ENCODE assay signal across 8 cellular contexts in the genomic region with DNA sequence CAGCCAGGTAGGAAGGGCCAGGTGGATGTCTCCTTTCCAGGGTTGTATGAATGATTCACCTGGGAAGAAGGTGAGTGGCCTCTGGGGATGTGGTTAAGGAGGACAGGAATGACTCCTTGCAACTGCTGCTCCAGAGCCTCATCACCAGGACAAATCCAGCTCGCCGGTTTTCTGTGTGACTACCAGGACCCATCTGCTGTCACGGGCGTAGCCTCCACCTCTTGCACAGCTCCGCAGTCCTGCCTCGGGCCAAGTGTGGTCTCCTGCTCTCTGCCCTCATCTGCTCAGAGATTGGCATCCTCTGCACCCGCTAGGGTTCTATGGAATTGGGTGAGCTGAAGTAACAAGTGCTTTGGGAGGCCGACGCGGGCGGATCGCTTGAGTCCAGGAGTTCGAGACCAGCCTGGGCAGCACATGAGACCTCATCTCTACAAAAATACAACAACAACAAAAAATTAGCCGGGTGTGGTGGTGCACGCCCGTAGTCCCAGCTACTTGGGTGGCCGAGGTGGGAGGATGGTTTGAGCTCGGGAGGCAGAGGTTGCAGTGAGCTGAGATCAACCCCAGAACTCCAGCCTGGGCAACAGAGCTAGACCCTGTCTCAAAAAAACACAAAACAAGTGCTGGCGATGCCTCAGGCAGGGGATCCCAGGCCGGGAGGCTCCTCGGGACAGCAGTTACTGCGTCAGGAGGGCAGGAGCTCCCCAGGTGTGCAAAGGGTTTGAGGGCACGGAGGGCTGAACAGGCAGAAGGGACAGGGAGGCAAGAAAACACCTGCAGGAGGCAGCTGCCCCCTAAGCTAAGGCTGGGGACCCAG. TPM values are rescaled to one million over a fixed set of nuclear protein-coding genes. Genes with fewer than 3 reads are reported as not detected.
DNase-seq lines count a peak whose midpoint lies in the region; ATAC-seq and TF ChIP-seq lines count a peak whose summit lies in the region.

No MANE protein-coding gene starts in this region.

- H3K4me3 ChIP-seq in PC-3 (ENCODE audit: low read length) (peak overlapping the region; percentile 78), esophagus muscularis mucosa (peak overlapping the region; percentile 83 to 98 (median 94)), parathyroid adenoma (ENCODE audit: low read depth, low read length) (peak overlapping the region; percentile 39)

- H3K36me3 ChIP-seq in PC-3 (ENCODE audit: low read depth, low read length) (no peaks in the 10 kb centered on the region), esophagus muscularis mucosa (peaks cover 0 to 8% (median 5%) of the 10 kb centered on the region in 4 donors), parathyroid adenoma (ENCODE audit: control insufficient read depth, insufficient read depth, low read length) (no peaks in the 10 kb centered on the region)

- H3K27ac ChIP-seq in PC-3 (ENCODE audit: low read length) (peak overlapping the region; percentile 60), esophagus muscularis mucosa (replicated peaks in 1 of 4) (peak overlapping the region; percentile 88 to 95 (median 91)), parathyroid adenoma (peak overlapping the region; percentile 20)

- no peaks in the 10 kb centered on the region for H3K9me3 ChIP-seq in PC-3 (ENCODE audit: low read length)
- no peaks in the 10 kb centered on the region for H3K9me3 ChIP-seq in esophagus muscularis mucosa
- no peaks in the 10 kb centered on the region for H3K9me3 ChIP-seq in parathyroid adenoma (ENCODE audit: control insufficient read depth, low read length)

- H3F3A ChIP-seq in PC-3 (ENCODE audit: low read length, unreplicated experiment) = peaks cover 3% of the 10 kb centered on the region

- POLR2A ChIA-PET in PC-3 (lab: Charles Lee; ENCODE audit: unreplicated experiment) = interaction anchor here (0.7 kb wide), 1 partner anchor 31 kb away, joined by 9 read pairs; no protein-coding TSS in a partner anchor

- peak overlapping the region; percentile 76 for H2AFZ ChIP-seq in PC-3 (ENCODE audit: low read length)
- peak overlapping the region; percentile 90 for H2AFZ ChIP-seq in parathyroid adenoma

- no peaks in the 10 kb centered on the region for H4K20me1 ChIP-seq in PC-3 (ENCODE audit: low read length)

- H3K27ac Mint-ChIP-seq in Calu3 (ENCODE audit: unreplicated experiment) = peak overlapping the region; percentile 36

- H3K9me2 ChIP-seq in PC-3 (replicated peaks; ENCODE audit: low read length) = no peaks in the 10 kb centered on the region

- H3K4me1 Mint-ChIP-seq in Calu3 (ENCODE audit: low read depth, unreplicated experiment) = peaks cover 8% of the 10 kb centered on the region

- no peaks in the 10 kb centered on the region for H3K27me3 Mint-ChIP-seq in Calu3 (ENCODE audit: unreplicated experiment)

- no peak for TF ChIP-seq CTCF in Calu3 (IDR thresholded peaks at IDR 0.05; ENCODE audit: unreplicated experiment)
- no peak for TF ChIP-seq CTCF in PC-3 (conservative IDR thresholded peaks at IDR 0.05; ENCODE audit: low read depth, low read length)
- no peak for TF ChIP-seq CTCF in esophagus muscularis mucosa (IDR thresholded peaks at IDR 0.05)
- TF ChIP-seq CTCF in parathyroid adenoma (IDR thresholded peaks at IDR 0.05) = no peak

- TF ChIP-seq EP300 in esophagus muscularis mucosa (IDR thresholded peaks at IDR 0.05) = no peak

- ATAC-seq in PC-3 (0 out of 2 replicates have a peak, but pooled peaks have one; percentile 4), sciatic nerve (no peak)

- no peak for DNase-seq in Calu3
- peak; percentile 81 for DNase-seq in PC-3
- DNase-seq in esophagus muscularis mucosa (ENCODE audit: extremely low spot score) = no peak
- no peak for DNase-seq in COR-L47 (lab: John Stamatoyannopoulos, UW)
- DNase-seq in DMS 273 treated with DMSO at 0.1 percent for 48 hours (lab: John Stamatoyannopoulos, UW) = no peak
- no peak for DNase-seq in sciatic nerve (ENCODE audit: low spot score)
- DNase-seq in SIG-M5 (lab: John Stamatoyannopoulos, UW) = no peak

- no peaks in the 10 kb centered on the region for H3K9me3 Mint-ChIP-seq in Calu3 (ENCODE audit: low read depth, unreplicated experiment)

- H3K79me2 ChIP-seq in PC-3 (ENCODE audit: low read length) (no peaks in the 10 kb centered on the region), parathyroid adenoma (peaks cover 6% of the 10 kb centered on the region)

- peak overlapping the region; percentile 80 for H3K4me2 ChIP-seq in PC-3 (ENCODE audit: low read length)
- peak overlapping the region; percentile 55 for H3K4me2 ChIP-seq in parathyroid adenoma (ENCODE audit: low read length)

- intact Hi-C loops in Calu3 (cut with micrococcal nuclease; ENCODE audit: unreplicated experiment) (no loop called here), PC-3 (cut with micrococcal nuclease) (loop anchor here (2.0 to 10.0 kb wide), 2 partner anchors 31 to 131 kb away; a partner anchor contains a TSS), esophagus muscularis mucosa (cut with DNase I) (loop anchor here (10.0 kb wide), 1 partner anchor 151 kb away; no protein-coding TSS in a partner anchor), sciatic nerve (cut with DNase I) (no loop called here)

- peaks cover 14% of the 10 kb centered on the region for H3K4me1 ChIP-seq in PC-3 (ENCODE audit: insufficient read depth, low read length)
- H3K4me1 ChIP-seq in esophagus muscularis mucosa = peaks cover 12 to 21% (median 18%) of the 10 kb centered on the region in 4 donors
- no peaks in the 10 kb centered on the region for H3K4me1 ChIP-seq in parathyroid adenoma

- 81% methylated on average over 18 of the region's 23 CpGs for WGBS in esophagus muscularis mucosa

- CTCF ChIA-PET in Calu3 (lab: Charles Lee) = interaction anchor here (0.7 kb wide), 1 partner anchor 742 kb away, joined by 4 read pairs; no protein-coding TSS in a partner anchor
- CTCF ChIA-PET in PC-3 (lab: Charles Lee) = interaction anchor here (0.6 kb wide), 1 partner anchor 59 kb away, joined by 3 read pairs; no protein-coding TSS in a partner anchor

- peak overlapping the region; percentile 39 for H3K9ac ChIP-seq in PC-3 (ENCODE audit: low read length)
- no peak overlapping the region for H3K9ac ChIP-seq in parathyroid adenoma

- BruUV-seq in Calu3 (replicated peaks; lab: Mats Ljungman, UMichigan) (no TSS peak), PC-3 (replicated peaks; lab: Mats Ljungman, UMichigan) (TSS peak; percentile 46)

- H3K27me3 ChIP-seq in PC-3 (ENCODE audit: low read length) = no peaks in the 10 kb centered on the region
- H3K27me3 ChIP-seq in esophagus muscularis mucosa = no peaks in the 10 kb centered on the region
- H3K27me3 ChIP-seq in parathyroid adenoma (ENCODE audit: control insufficient read depth, insufficient read depth, low read length) = no peaks in the 10 kb centered on the region

- peak overlapping the region; percentile 70 for H3K4me3 Mint-ChIP-seq in Calu3 (ENCODE audit: low read depth, unreplicated experiment)

- H3K36me3 Mint-ChIP-seq in Calu3 (ENCODE audit: insufficient read depth, unreplicated experiment) = peaks cover 40% of the 10 kb centered on the region

- no peak for TF ChIP-seq POLR2A in esophagus muscularis mucosa (IDR thresholded peaks at IDR 0.05; ENCODE audit: low read depth)

RNA-seq across cellular contexts. Expression of a gene that starts 0.8 kb away (rescaled TPM):
- 51.1 and 53.3 TPM in 2 replicates for total RNA-seq in Calu3 (2022)
- 28.5 and 51.2 TPM in 2 replicates for total RNA-seq in PC-3 (2014; rRNA removed)
- 10 to 100 TPM; 10.9 to 16.3 (median 11.9) TPM for total RNA-seq in esophagus muscularis mucosa
- 34.0 TPM for total RNA-seq in sciatic nerve

RNA-seq across cellular contexts. Expression of a gene that starts 31.8 kb away (rescaled TPM):
- total RNA-seq in Calu3 (2022) = 29.3 and 35.1 TPM in 2 replicates
- 30.2 and 32.1 TPM in 2 replicates for total RNA-seq in PC-3 (2014; rRNA removed)
- total RNA-seq in esophagus muscularis mucosa = 10 to 100 TPM; 28.1 to 43.8 (median 30.3) TPM
- 46.1 TPM for total RNA-seq in sciatic nerve

RNA-seq across cellular contexts. Expression of a gene that starts 43.0 kb away (rescaled TPM):
- total RNA-seq in Calu3 (2022) (0.27 TPM in 1 of 2 replicates, not detected in the other), PC-3 (2014; rRNA removed) (not detected in 2 replicates), esophagus muscularis mucosa (1 to 10 TPM in 1 of 4 donors, not detected in 3; 2.7 TPM), sciatic nerve (not detected)

RNA-seq across cellular contexts. Expression of a gene that starts 47.0 kb away (rescaled TPM):
- total RNA-seq in Calu3 (2022) (67.6 and 80.7 TPM in 2 replicates), PC-3 (2014; rRNA removed) (130 and 155 TPM in 2 replicates), esophagus muscularis mucosa (10 to 100 TPM in 2 of 4 donors, 1 to 10 TPM in 2; 6.8 to 14.5 (median 10.6) TPM), sciatic nerve (15.6 TPM)

Comparison
In these comparisons a context has a peak if more than half of its experiments do, and no peak if none do; other contexts are left out.
1. H3K27ac ChIP-seq: peak in every context shown above with its lines; median percentile 91 in esophagus muscularis mucosa; 60 in PC-3; 20 in parathyroid adenoma.
2. H3K4me3 ChIP-seq: peak in every context shown above with its lines; median percentile 94 in esophagus muscularis mucosa; 78 in PC-3; 39 in parathyroid adenoma.
3. intact Hi-C loops: an anchor here in PC-3 (2.0 to 10.0 kb wide) and esophagus muscularis mucosa (10.0 kb wide); none called in Calu3 and sciatic nerve.